In the genomic region with DNA sequence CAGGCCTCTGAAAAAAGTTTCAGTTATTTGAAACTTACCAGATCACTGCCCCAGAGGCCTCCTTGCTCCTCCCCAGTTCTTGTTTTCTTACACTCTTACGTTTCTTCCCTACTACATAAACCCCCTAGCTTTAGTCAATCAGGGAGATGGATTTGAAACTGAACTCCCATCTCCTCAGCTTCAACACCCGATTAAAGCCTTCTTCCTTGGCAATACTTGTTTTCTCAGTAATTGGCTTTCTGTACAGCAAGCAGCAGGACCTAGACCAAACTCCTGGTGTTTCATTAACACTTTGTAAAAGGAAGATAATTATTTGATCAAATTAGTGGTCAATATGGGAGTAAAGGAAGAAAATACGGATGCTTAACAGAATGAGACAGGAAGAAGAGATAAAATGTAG, we compare ENCODE assay signal across 7 cellular contexts.
"Had no signal": no experiment of that assay in that cellular context is flagged by ENCODE, and none has a peak within 500 bp of the region (broad histone marks: within the 10 kb centered on the region; RNA-seq: fewer than 3 reads in every experiment).

No MANE protein-coding gene starts in this region.

- H3K4me3 ChIP-seq: K562 had no signal

- H3K4me1 Mint-ChIP-seq: IgD-negative memory B cell had no signal

- H3K27ac ChIP-seq: HL-60 had no signal

- H3K36me3 Mint-ChIP-seq: IgD-negative memory B cell had no signal

- FAIRE-seq: HTR-8/SVneo, K562 had no signal

- H3K4me3 Mint-ChIP-seq: IgD-negative memory B cell had no signal

- H3K27ac Mint-ChIP-seq: IgD-negative memory B cell had no signal

- H3K27me3 Mint-ChIP-seq: IgD-negative memory B cell had no signal

- ATAC-seq: K562 had no signal

- DNase-seq: IMR-90, KBM-7, KG1 had no signal
